Comparison of ENCODE assay signal across 10 cellular contexts in the genomic region with DNA sequence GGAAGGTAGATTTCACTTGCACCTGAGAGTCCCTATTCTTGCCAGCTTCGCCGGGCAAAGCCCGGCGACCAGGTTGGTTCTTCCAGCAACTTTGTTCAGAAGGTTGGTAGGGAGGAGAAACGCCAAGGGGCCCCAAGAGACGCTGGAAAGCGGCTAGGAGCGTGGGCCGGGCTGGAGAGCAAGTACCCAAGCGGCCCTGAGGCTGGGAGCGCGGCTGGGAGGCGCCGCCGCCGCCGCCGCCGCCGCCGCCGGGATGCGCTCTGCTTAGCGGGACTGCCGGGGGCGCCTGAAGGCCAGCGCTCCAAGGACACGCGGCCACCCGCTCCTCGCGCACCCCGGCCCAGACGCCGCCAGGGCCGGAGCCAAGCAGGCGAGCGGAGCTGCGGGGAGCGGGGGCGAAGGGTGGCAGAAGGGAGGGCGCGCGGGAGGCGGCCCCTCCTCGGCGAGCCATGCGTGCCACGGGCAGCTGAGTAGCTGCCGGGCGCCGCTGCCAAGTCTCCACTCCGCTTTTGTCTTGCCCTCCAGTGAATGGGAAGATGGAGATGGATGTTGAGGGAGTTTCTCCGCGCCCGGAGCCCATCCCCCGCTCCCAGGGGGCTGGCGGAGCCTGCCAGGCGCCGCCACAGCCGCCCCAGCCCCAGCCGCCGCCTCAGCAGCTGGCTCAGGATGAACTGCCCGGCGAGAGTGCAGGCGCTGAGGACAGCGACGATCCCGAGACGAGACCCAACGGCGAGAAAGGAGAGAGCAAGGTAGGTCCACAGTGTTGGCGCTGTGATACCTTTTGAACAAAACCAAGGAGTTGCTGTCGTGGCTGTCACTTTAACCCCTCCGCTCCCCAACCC.
A peak's percentile ranks its signal among the peaks of the same experiment; 100 is the strongest.
DNase-seq lines count a peak whose midpoint lies in the region; ATAC-seq and TF ChIP-seq lines count a peak whose summit lies in the region.
"Had no signal": no experiment of that assay in that cellular context is flagged by ENCODE, and none has a peak within 500 bp of the region (broad histone marks: within the 10 kb centered on the region; RNA-seq: fewer than 3 reads in every experiment).

No MANE protein-coding gene starts in this region.

- no peak overlapping the region for H3K27ac Mint-ChIP-seq in chondrocyte (ENCODE audit: unreplicated experiment)
- H3K27ac Mint-ChIP-seq in activated T-cell treated with anti-CD3 and anti-CD28 coated beads, Interleukin-2, amount 50 U/mL, for 24 hours = no peak overlapping the region
- H3K27ac Mint-ChIP-seq: T-helper 1 cell treated with Interleukin-12 subunit alpha and Interleukin-12 subunit beta and Interleukin-4 antibody, amounts not matched to agents 30 μg/mL and 1 μg/mL, for 36 hours had no signal

- TF ChIP-seq CTCF in 22Rv1 (IDR thresholded peaks at IDR 0.05) (no peak), chondrocyte (IDR thresholded peaks at IDR 0.05) (no peak), uterus (IDR thresholded peaks at IDR 0.05) (no peak)

- ATAC-seq in GM21423 (IDR thresholded peaks at IDR 0.05; ENCODE audit: unreplicated experiment) = no peak

- peak overlapping the region; percentile 78 for H3K4me3 Mint-ChIP-seq in chondrocyte (ENCODE audit: unreplicated experiment)
- no peak overlapping the region for H3K4me3 Mint-ChIP-seq in activated T-cell treated with anti-CD3 and anti-CD28 coated beads, Interleukin-2, amount 50 U/mL, for 24 hours
- H3K4me3 Mint-ChIP-seq: T-helper 1 cell treated with Interleukin-12 subunit alpha and Interleukin-12 subunit beta and Interleukin-4 antibody, amounts not matched to agents 30 μg/mL and 1 μg/mL, for 36 hours had no signal

- no peak for TF ChIP-seq POLR2A in uterus (IDR thresholded peaks at IDR 0.05)

- H3K27me3 Mint-ChIP-seq in chondrocyte (ENCODE audit: low read depth) = peaks cover 66% of the 10 kb centered on the region
- H3K27me3 Mint-ChIP-seq in activated T-cell treated with anti-CD3 and anti-CD28 coated beads, Interleukin-2, amount 50 U/mL, for 24 hours = peaks cover 72% of the 10 kb centered on the region

- DNase-seq in chondrocyte (ENCODE audit: low spot score) (peak; percentile 77), medulla oblongata (ENCODE audit: extremely low spot score) (peak; percentile 43), uterus (peak in 1 of 2 donors; percentile 15), GM19240 (ENCODE audit: insufficient read length, low spot score) (no peak)
- no peak for DNase-seq in activated T-cell treated with anti-CD3 and anti-CD28 coated beads, Interleukin-2, amount 50 U/mL, for 24 hours

- H3K36me3 Mint-ChIP-seq in chondrocyte (ENCODE audit: low read depth) = no peaks in the 10 kb centered on the region
- H3K36me3 Mint-ChIP-seq in activated T-cell treated with anti-CD3 and anti-CD28 coated beads, Interleukin-2, amount 50 U/mL, for 24 hours (ENCODE audit: low read depth) = no peaks in the 10 kb centered on the region

- TF ChIP-seq RAD21 in Ishikawa (IDR thresholded peaks at IDR 0.05; ENCODE audit: low read depth) = no peak

- H3K27ac ChIP-seq in 22Rv1 = peak overlapping the region; percentile 39; the same call in 1 of the 2 replicates
- no peak overlapping the region for H3K27ac ChIP-seq in uterus
- H3K27ac ChIP-seq: neutrophil had no signal

- no peaks in the 10 kb centered on the region for H3K9me3 Mint-ChIP-seq in chondrocyte (ENCODE audit: low read depth)
- H3K9me3 Mint-ChIP-seq in activated T-cell treated with anti-CD3 and anti-CD28 coated beads, Interleukin-2, amount 50 U/mL, for 24 hours = no peaks in the 10 kb centered on the region
- H3K9me3 Mint-ChIP-seq: T-helper 1 cell treated with Interleukin-12 subunit alpha and Interleukin-12 subunit beta and Interleukin-4 antibody, amounts not matched to agents 30 μg/mL and 1 μg/mL, for 36 hours had no signal

- peaks cover 0 to 3% of the 10 kb centered on the region in 2 donors for H3K4me1 ChIP-seq in uterus

- H3K27me3 ChIP-seq in uterus = no peaks in the 10 kb centered on the region

- H3K4me1 Mint-ChIP-seq in chondrocyte (ENCODE audit: low read depth) = peaks cover 12% of the 10 kb centered on the region
- H3K4me1 Mint-ChIP-seq in activated T-cell treated with anti-CD3 and anti-CD28 coated beads, Interleukin-2, amount 50 U/mL, for 24 hours (ENCODE audit: low read depth) = peaks cover 5% of the 10 kb centered on the region

- peak overlapping the region; percentile 28 to 31 for H3K4me3 ChIP-seq in uterus

- no peak for TF ChIP-seq EP300 in Ishikawa (IDR thresholded peaks at IDR 0.05; ENCODE audit: borderline replicate concordance)

- intact Hi-C loops in uterus (cut with DNase I; ENCODE audit: low total_unique reads) = no loop called here

- H3K36me3 ChIP-seq in uterus = no peaks in the 10 kb centered on the region
- H3K36me3 ChIP-seq: neutrophil had no signal

- H3K9me3 ChIP-seq in uterus = no peaks in the 10 kb centered on the region
- H3K9me3 ChIP-seq: neutrophil had no signal

TF ChIP-seq in Ishikawa, 13 proteins besides CTCF, POLR2A, EP300 and RAD21:
- TF ChIP-seq FOXM1 (IDR thresholded peaks at IDR 0.05; ENCODE audit: borderline replicate concordance, low read depth) = no peak
- TF ChIP-seq, protein P1, sequence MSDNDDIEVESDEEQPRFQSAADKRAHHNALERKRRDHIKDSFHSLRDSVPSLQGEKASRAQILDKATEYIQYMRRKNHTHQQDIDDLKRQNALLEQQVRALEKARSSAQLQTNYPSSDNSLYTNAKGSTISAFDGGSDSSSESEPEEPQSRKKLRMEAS (IDR thresholded peaks at IDR 0.05) = peak; percentile 14; the same call in 1 of the 2 replicates

Comparison
In these comparisons a context has a peak if more than half of its experiments do, and no peak if none do; other contexts are left out.
1. DNase-seq: peak in chondrocyte (single experiment) and medulla oblongata (single experiment); none in activated T-cell treated with anti-CD3 and anti-CD28 coated beads, Interleukin-2, amount 50 U/mL, for 24 hours (single experiment) and GM19240 (single experiment).